Comparison of ENCODE assay signal across 20 cellular contexts in the genomic region with DNA sequence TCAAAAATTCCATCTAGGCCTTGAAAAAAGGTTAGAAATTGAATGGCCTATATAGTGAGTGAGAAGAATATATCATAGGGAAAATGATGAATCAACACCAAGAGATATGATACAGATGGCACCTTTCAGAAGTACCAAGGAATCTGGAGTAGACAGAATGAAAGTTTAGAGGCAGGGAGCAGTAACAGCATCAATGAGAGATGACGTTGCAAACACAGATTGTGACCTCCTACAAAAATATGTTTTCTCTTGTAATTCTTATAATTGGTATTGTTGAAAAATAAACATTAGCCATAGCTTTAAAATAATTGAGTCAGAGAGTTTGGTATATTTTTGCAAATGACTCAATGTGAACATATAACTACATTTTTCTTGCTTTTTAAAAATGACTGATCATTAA.
"Had no signal": no experiment of that assay in that cellular context is flagged by ENCODE, and none has a peak within 500 bp of the region (broad histone marks: within the 10 kb centered on the region; RNA-seq: fewer than 3 reads in every experiment).

No MANE protein-coding gene starts in this region.

- DNase-seq: activated CD4-positive, alpha-beta memory T cell treated with anti-CD3 and anti-CD28 coated beads for 36 hours; activated CD4-positive, alpha-beta T cell treated with anti-CD3 and anti-CD28 coated beads for 48 hours; activated CD4-positive, CD25-positive, alpha-beta regulatory T cell; activated naive CD4-positive, alpha-beta T cell treated with anti-CD3 and anti-CD28 coated beads for 36 hours; activated naive CD8-positive, alpha-beta T cell treated with anti-CD3 and anti-CD28 coated beads, Interleukin-2, amount 10 ng/mL, durations not matched to agents 7 days and 5 days; activated T-cell treated with anti-CD3 and anti-CD28 coated beads, Interleukin-2, amount 50 U/mL, for 48 hours; body of pancreas; heart left ventricle; left cardiac atrium; nephron progenitor cell; right cardiac atrium; stimulated activated CD4-positive, alpha-beta T cell treated with anti-CD3 and anti-CD28 coated beads, Interleukin-2, amount 100 ng/mL, for 24 hours; stomach; T-helper 17 cell had no signal

- H3K79me2 ChIP-seq: parathyroid adenoma had no signal

- H3K36me3 ChIP-seq: cardiac muscle cell, heart left ventricle, stomach, suprapubic skin, tibial nerve had no signal

- H2AFZ ChIP-seq: parathyroid adenoma had no signal

- H3K4me1 ChIP-seq: body of pancreas, parathyroid adenoma, stomach, suprapubic skin had no signal

- FAIRE-seq: islet of Langerhans had no signal

- H3K9me3 ChIP-seq: body of pancreas, heart left ventricle, stomach, suprapubic skin, tibial nerve had no signal

- H3K9ac ChIP-seq: parathyroid adenoma had no signal

- ATAC-seq: body of pancreas; heart left ventricle; left cardiac atrium; right cardiac atrium; stimulated activated memory B cell treated with anti-CD40 and anti-IgM and Interleukin-4, amounts not matched to agents 10 μg/mL and 1 μg/mL and 100 μg/mL, for 72 hours; T-helper 17 cell had no signal

- H3K27ac ChIP-seq: body of pancreas, cardiac muscle cell, heart left ventricle, parathyroid adenoma, stomach, suprapubic skin had no signal

- H3K27me3 ChIP-seq: body of pancreas, cardiac muscle cell, heart left ventricle, stomach, suprapubic skin, tibial nerve had no signal

- H3K4me3 ChIP-seq: body of pancreas, cardiac muscle cell, heart left ventricle, stomach, suprapubic skin, tibial nerve had no signal
